10 cellular contexts compared by ENCODE assay signal in genomic region chr19:17077447-17078028, GRCh38. TPM values are rescaled to one million over a fixed set of nuclear protein-coding genes. Genes with fewer than 3 reads are reported as not detected.
DNase-seq lines count a peak whose midpoint lies in the region; ATAC-seq and FAIRE-seq lines count a peak whose summit lies in the region.
"Had no signal": no experiment of that assay in that cellular context is flagged by ENCODE, and none has a peak within 500 bp of the region (broad histone marks: within the 10 kb centered on the region; RNA-seq: fewer than 3 reads in every experiment).

No MANE protein-coding gene starts in this region.

- peaks cover 9% of the 10 kb centered on the region for H3K36me3 ChIP-seq in iPS-20b (ENCODE audit: insufficient read depth, low read depth, low read length)

- H3K4me1 Mint-ChIP-seq in activated CD4-positive, alpha-beta T cell treated with anti-CD3 and anti-CD28 coated beads, Interleukin-2, amount 10 ng/mL, durations not matched to agents 7 days and 5 days, result peaks cover 68% of the 10 kb centered on the region
- peaks cover 72% of the 10 kb centered on the region for H3K4me1 Mint-ChIP-seq in activated CD8-positive, alpha-beta T cell treated with anti-CD3 and anti-CD28 coated beads, Interleukin-2, amount 10 ng/mL, durations not matched to agents 7 days and 5 days (ENCODE audit: low read depth)

- ATAC-seq in activated CD8-positive, alpha-beta T cell treated with anti-CD3 and anti-CD28 coated beads, Interleukin-2, amount 10 ng/mL, durations not matched to agents 7 days and 5 days, result no peak

- no peak overlapping the region for H3K27ac Mint-ChIP-seq in activated CD4-positive, alpha-beta T cell treated with anti-CD3 and anti-CD28 coated beads, Interleukin-2, amount 10 ng/mL, durations not matched to agents 7 days and 5 days
- H3K27ac Mint-ChIP-seq in activated CD8-positive, alpha-beta T cell treated with anti-CD3 and anti-CD28 coated beads, Interleukin-2, amount 10 ng/mL, durations not matched to agents 7 days and 5 days, result peak overlapping the region; percentile 78

- H3K27ac ChIP-seq in iPS-20b (ENCODE audit: low read length) (no peak overlapping the region), temporal lobe (ENCODE audit: low read depth, low read length) (peak overlapping the region; percentile 81)

- H3K4me1 ChIP-seq in iPS-20b (ENCODE audit: insufficient read depth, low read length), result peaks cover 6% of the 10 kb centered on the region; the same call in 1 of the 2 replicates
- H3K4me1 ChIP-seq: BE2C had no signal

- H3K9me3 Mint-ChIP-seq in activated CD4-positive, alpha-beta T cell treated with anti-CD3 and anti-CD28 coated beads, Interleukin-2, amount 10 ng/mL, durations not matched to agents 7 days and 5 days, result no peaks in the 10 kb centered on the region
- no peaks in the 10 kb centered on the region for H3K9me3 Mint-ChIP-seq in activated CD8-positive, alpha-beta T cell treated with anti-CD3 and anti-CD28 coated beads, Interleukin-2, amount 10 ng/mL, durations not matched to agents 7 days and 5 days (ENCODE audit: insufficient read depth)

- no peaks in the 10 kb centered on the region for H3K27me3 Mint-ChIP-seq in activated CD4-positive, alpha-beta T cell treated with anti-CD3 and anti-CD28 coated beads, Interleukin-2, amount 10 ng/mL, durations not matched to agents 7 days and 5 days
- no peaks in the 10 kb centered on the region for H3K27me3 Mint-ChIP-seq in activated CD8-positive, alpha-beta T cell treated with anti-CD3 and anti-CD28 coated beads, Interleukin-2, amount 10 ng/mL, durations not matched to agents 7 days and 5 days (ENCODE audit: low read depth)

- H3K4me3 ChIP-seq in iPS-20b (ENCODE audit: low read length), result peak overlapping the region; percentile 90; the same call in 1 of the 2 replicates

- peak overlapping the region; percentile 100 for H3K4me3 Mint-ChIP-seq in activated CD4-positive, alpha-beta T cell treated with anti-CD3 and anti-CD28 coated beads, Interleukin-2, amount 10 ng/mL, durations not matched to agents 7 days and 5 days
- H3K4me3 Mint-ChIP-seq in activated CD8-positive, alpha-beta T cell treated with anti-CD3 and anti-CD28 coated beads, Interleukin-2, amount 10 ng/mL, durations not matched to agents 7 days and 5 days, result peak overlapping the region; percentile 100

- FAIRE-seq in HTR-8/SVneo (lab: Jason Lieb, UNC), result no peak

- H3K9me3 ChIP-seq in iPS-20b (ENCODE audit: insufficient read depth, low read depth, low read length), result no peaks in the 10 kb centered on the region
- H3K9me3 ChIP-seq: BE2C had no signal

- peaks cover 17% of the 10 kb centered on the region for H3K36me3 Mint-ChIP-seq in activated CD4-positive, alpha-beta T cell treated with anti-CD3 and anti-CD28 coated beads, Interleukin-2, amount 10 ng/mL, durations not matched to agents 7 days and 5 days (ENCODE audit: low read depth)
- peaks cover 63% of the 10 kb centered on the region for H3K36me3 Mint-ChIP-seq in activated CD8-positive, alpha-beta T cell treated with anti-CD3 and anti-CD28 coated beads, Interleukin-2, amount 10 ng/mL, durations not matched to agents 7 days and 5 days (ENCODE audit: low read depth)

- H3K9ac ChIP-seq in iPS-20b (ENCODE audit: low read depth, low read length), result peak overlapping the region; percentile 84; the same call in 1 of the 2 replicates

- no peak for DNase-seq in activated CD4-positive, alpha-beta T cell treated with anti-CD3 and anti-CD28 coated beads, Interleukin-2, amount 10 ng/mL, durations not matched to agents 7 days and 5 days
- DNase-seq in activated CD4-positive, alpha-beta T cell treated with anti-CD3 and anti-CD28 coated beads for 48 hours, result no peak
- DNase-seq in activated CD8-positive, alpha-beta T cell treated with anti-CD3 and anti-CD28 coated beads, Interleukin-2, amount 10 ng/mL, durations not matched to agents 7 days and 5 days, result no peak
- DNase-seq in islet precursor cell (no peak), H4 (ENCODE audit: low spot score) (no peak), HTR-8/SVneo (ENCODE audit: insufficient read length, low spot score) (no peak)
- DNase-seq: BE2C, NCI-H2029 had no signal

- POLR2A ChIA-PET in activated CD4-positive, alpha-beta T cell treated with anti-CD3 and anti-CD28 coated beads, Interleukin-2, amount 10 ng/mL, durations not matched to agents 7 days and 5 days (lab: Charles Lee), result no interaction called here
- POLR2A ChIA-PET in activated CD8-positive, alpha-beta T cell treated with anti-CD3 and anti-CD28 coated beads, Interleukin-2, amount 10 ng/mL, durations not matched to agents 7 days and 5 days (lab: Charles Lee), result interaction anchor here (1.5 to 2.4 kb wide), 2 partner anchors 48 to 158 kb away, joined by 9 to 33 read pairs; no protein-coding TSS in a partner anchor

- CTCF ChIA-PET in activated CD4-positive, alpha-beta T cell treated with anti-CD3 and anti-CD28 coated beads, Interleukin-2, amount 10 ng/mL, durations not matched to agents 7 days and 5 days (lab: Charles Lee), result interaction anchor here (1.2 kb wide), 1 partner anchor 158 kb away, joined by 4 read pairs; no protein-coding TSS in a partner anchor
- CTCF ChIA-PET in activated CD8-positive, alpha-beta T cell treated with anti-CD3 and anti-CD28 coated beads, Interleukin-2, amount 10 ng/mL, durations not matched to agents 7 days and 5 days (lab: Charles Lee), result interaction anchor here (1.4 to 2.0 kb wide), 3 partner anchors 112 to 204 kb away, joined by 3 to 6 read pairs (median 4); partner anchors contain the start of gene ANKLE1

- H3K27me3 ChIP-seq in iPS-20b (ENCODE audit: insufficient read depth, low read length), result no peaks in the 10 kb centered on the region
- H3K27me3 ChIP-seq: BE2C had no signal

RNA-seq across cellular contexts. Expression of gene MYO9B, which starts 2.0 kb away (rescaled TPM):
- 100 to 1,000 TPM; 217 to 218 TPM for total RNA-seq in activated CD4-positive, alpha-beta T cell treated with anti-CD3 and anti-CD28 coated beads, Interleukin-2, amount 10 ng/mL, durations not matched to agents 7 days and 5 days
- total RNA-seq in activated CD8-positive, alpha-beta T cell treated with anti-CD3 and anti-CD28 coated beads, Interleukin-2, amount 10 ng/mL, durations not matched to agents 7 days and 5 days, result 100 to 1,000 TPM; 276 to 280 TPM
- 20.9 TPM for total RNA-seq in temporal lobe
- 15.1 and 21.0 TPM in 2 replicates for total RNA-seq in H4 (2014; rRNA removed; shearing (Covaris generic))

RNA-seq across cellular contexts. Expression of gene HAUS8, which starts 2.3 kb away (rescaled TPM):
- 10 to 100 TPM; 46.3 to 47.4 TPM for total RNA-seq in activated CD4-positive, alpha-beta T cell treated with anti-CD3 and anti-CD28 coated beads, Interleukin-2, amount 10 ng/mL, durations not matched to agents 7 days and 5 days
- total RNA-seq in activated CD8-positive, alpha-beta T cell treated with anti-CD3 and anti-CD28 coated beads, Interleukin-2, amount 10 ng/mL, durations not matched to agents 7 days and 5 days, result 10 to 100 TPM; 66.0 to 66.7 TPM
- 2.7 TPM for total RNA-seq in temporal lobe
- 10.6 and 22.8 TPM in 2 replicates for total RNA-seq in H4 (2014; rRNA removed; shearing (Covaris generic))

RNA-seq across cellular contexts. Expression of gene CPAMD8, which starts 50.9 kb away (rescaled TPM):
- total RNA-seq in activated CD4-positive, alpha-beta T cell treated with anti-CD3 and anti-CD28 coated beads, Interleukin-2, amount 10 ng/mL, durations not matched to agents 7 days and 5 days, result under 1 TPM; 0.22 to 0.60 TPM
- total RNA-seq in activated CD8-positive, alpha-beta T cell treated with anti-CD3 and anti-CD28 coated beads, Interleukin-2, amount 10 ng/mL, durations not matched to agents 7 days and 5 days, result under 1 TPM; 0.11 to 0.13 TPM
- total RNA-seq in temporal lobe, result 5.7 TPM
- total RNA-seq in H4 (2014; rRNA removed; shearing (Covaris generic)), result not detected in 2 replicates
